ENCODE assay signal across 21 cellular contexts in the genomic region with DNA sequence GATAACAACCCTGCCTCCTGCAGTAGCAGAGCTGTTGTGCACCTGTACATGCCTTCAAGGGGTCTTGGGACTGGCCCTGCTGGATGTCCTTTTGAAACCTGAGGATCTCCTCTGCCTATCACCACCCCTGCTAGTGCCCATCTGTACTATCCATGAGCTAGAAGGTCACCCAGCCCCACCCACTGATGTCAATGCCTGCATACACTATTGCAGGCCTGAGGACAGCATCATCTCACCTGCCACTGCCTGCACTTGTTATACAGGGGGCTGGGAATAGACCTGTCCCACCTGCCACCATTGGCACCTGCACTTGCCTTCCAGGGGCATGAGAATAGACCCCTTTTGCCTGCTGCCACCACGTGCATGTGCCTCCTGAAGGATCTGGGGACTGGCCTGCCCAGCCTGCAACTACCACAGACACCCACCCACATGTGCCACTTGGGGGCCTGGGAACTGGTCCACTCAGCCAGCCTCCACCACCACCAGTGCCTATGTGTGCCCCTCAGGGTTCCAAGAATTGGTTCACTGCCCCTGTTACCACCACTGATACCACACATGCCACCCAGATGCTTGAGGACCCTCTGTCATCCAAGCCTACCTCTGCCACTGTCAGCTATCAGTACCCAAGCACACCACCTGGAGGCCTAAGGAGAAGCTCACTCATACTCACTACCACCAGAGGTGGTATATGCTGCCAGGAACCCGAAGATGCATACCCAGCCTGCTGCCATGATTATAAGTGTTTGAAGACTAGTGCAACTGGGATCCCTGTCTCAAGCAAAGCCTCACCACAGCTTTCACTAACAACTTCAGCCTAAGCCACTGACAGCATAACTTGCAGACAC.
"Had no signal": no experiment of that assay in that cellular context is flagged by ENCODE, and none has a peak within 500 bp of the region (broad histone marks: within the 10 kb centered on the region; RNA-seq: fewer than 3 reads in every experiment).

No MANE protein-coding gene starts in this region.

- ATAC-seq: HepG2 had no signal

- H3K9me3 ChIP-seq: SK-N-SH had no signal

- DNase-seq: IMR-90, Karpas-422, KG1, MG63, NCI-H1092, NCI-H1105 treated with DMSO at 0.1 percent for 48 hours, NCI-H1417 treated with DMSO at 0.1 percent for 48 hours, NCI-H146, NCI-H1694 treated with DMSO at 0.1 percent for 48 hours, NCI-H1930, NCI-H2081, NCI-H2107, NCI-H2227 treated with DMSO at 0.1 percent for 48 hours, NCI-H524, NCI-H69, NCI-H774, RPMI8226, SHP77, SK-N-SH, SW 1271 had no signal

- H3K9ac ChIP-seq: SK-N-SH had no signal

- H3K4me2 ChIP-seq: SK-N-SH had no signal

- H3K36me3 ChIP-seq: MG63 had no signal

- H3K4me3 ChIP-seq: MG63 had no signal
